ENCODE assay signal across 1 cellular context in the genomic region with DNA sequence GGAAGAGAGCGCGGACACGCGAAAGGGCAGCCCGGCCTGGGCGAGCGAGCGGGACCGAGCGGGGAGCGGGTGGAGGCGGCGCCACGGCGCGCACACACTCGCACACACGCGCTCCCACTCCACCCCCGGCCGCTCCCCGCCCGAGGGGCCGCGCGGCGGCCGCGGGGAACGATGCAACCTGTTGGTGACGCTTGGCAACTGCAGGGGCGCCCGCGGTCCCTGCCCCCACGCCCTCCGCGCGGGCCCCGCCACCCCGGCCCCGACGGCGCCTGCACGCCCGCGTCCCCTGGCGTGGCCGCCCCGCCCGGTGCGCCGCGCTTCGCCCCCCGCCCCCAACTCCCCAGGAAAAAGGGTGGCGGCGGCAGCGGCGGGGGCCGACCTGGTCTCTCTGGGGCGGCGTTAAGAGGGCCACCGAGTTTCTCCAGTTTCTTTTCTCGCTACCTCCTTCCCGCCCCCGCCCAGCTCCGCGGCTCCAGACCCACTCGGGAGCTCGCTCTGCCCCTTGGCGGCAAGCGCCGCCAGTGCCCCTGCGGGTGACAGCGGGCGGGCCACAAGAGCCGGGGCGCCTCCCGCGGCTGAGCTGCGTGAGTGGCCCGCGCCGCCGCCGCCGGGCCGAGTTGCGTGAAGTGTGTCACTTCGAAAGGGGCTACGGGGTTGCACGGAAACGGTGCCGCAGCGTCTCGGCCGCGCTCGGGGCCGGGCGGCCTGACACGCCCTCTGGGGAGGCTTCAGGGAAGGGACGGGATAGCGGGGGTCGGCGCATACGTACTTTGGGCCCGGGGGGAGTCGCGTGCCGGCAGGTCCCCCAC.
TF ChIP-seq lines count a peak whose summit lies in the region.

Gene NR3C1 (minus strand): TSS at position 80 of the 809 bp plus-strand sequence. CDS start 2,847 bp downstream, outside the sequence.

TF ChIP-seq in K562, 482 proteins besides CTCF, POLR2A, EP300 and RAD21 (continued from another document and continues in another):
- TF ChIP-seq ZMIZ1 (IDR thresholded peaks at IDR 0.05; ENCODE audit: low read depth in 2 of 2, low read length in 2 of 2) (peak in 1 of 2 experiments; percentile 10; a peak in 1 of 4 replicates), ZNF41 (CRISPR knock-in tag; conservative IDR thresholded peaks at IDR 0.05) (no peak), MEF2A (IDR thresholded peaks at IDR 0.05; ENCODE audit: control insufficient read depth, low read depth, low read length) (no peak), ETV6 (IDR thresholded peaks at IDR 0.05; ENCODE audit: borderline replicate concordance in 1 of 2, low read depth in 2 of 2, low read length in 1 of 2) (no peak), ETV6 (CRISPR knock-in tag; IDR thresholded peaks at IDR 0.05; ENCODE audit: borderline replicate concordance) (no peak), STAT5A (IDR thresholded peaks at IDR 0.05; ENCODE audit: borderline replicate concordance, low read length) (no peak), ARID3B (CRISPR knock-in tag; IDR thresholded peaks at IDR 0.05; ENCODE audit: borderline replicate concordance) (no peak), ZBED1 (IDR thresholded peaks at IDR 0.05) (no peak), TARDBP (IDR thresholded peaks at IDR 0.05) (peak; percentile 94), ZNF24 (IDR thresholded peaks at IDR 0.05) (0 out of 2 replicates have a peak, but pooled peaks have one; percentile 43), SFPQ (IDR thresholded peaks at IDR 0.05; ENCODE audit: low read depth, low read length) (no peak), FOXA1 (IDR thresholded peaks at IDR 0.05; ENCODE audit: borderline replicate concordance) (no peak), PURB (CRISPR knock-in tag; IDR thresholded peaks at IDR 0.05; ENCODE audit: low read depth) (no peak), CXXC5 (CRISPR knock-in tag; IDR thresholded peaks at IDR 0.05) (peak; percentile 57), HDAC1 (IDR thresholded peaks at IDR 0.05) (peak in 1 of 2 experiments; percentile 59; a peak in 1 of 4 replicates), FOXO4 (CRISPR knock-in tag; IDR thresholded peaks at IDR 0.05) (no peak), ZNF445 (CRISPR knock-in tag; IDR thresholded peaks at IDR 0.05; ENCODE audit: low read depth) (no peak)
- TF ChIP-seq, protein P1, sequence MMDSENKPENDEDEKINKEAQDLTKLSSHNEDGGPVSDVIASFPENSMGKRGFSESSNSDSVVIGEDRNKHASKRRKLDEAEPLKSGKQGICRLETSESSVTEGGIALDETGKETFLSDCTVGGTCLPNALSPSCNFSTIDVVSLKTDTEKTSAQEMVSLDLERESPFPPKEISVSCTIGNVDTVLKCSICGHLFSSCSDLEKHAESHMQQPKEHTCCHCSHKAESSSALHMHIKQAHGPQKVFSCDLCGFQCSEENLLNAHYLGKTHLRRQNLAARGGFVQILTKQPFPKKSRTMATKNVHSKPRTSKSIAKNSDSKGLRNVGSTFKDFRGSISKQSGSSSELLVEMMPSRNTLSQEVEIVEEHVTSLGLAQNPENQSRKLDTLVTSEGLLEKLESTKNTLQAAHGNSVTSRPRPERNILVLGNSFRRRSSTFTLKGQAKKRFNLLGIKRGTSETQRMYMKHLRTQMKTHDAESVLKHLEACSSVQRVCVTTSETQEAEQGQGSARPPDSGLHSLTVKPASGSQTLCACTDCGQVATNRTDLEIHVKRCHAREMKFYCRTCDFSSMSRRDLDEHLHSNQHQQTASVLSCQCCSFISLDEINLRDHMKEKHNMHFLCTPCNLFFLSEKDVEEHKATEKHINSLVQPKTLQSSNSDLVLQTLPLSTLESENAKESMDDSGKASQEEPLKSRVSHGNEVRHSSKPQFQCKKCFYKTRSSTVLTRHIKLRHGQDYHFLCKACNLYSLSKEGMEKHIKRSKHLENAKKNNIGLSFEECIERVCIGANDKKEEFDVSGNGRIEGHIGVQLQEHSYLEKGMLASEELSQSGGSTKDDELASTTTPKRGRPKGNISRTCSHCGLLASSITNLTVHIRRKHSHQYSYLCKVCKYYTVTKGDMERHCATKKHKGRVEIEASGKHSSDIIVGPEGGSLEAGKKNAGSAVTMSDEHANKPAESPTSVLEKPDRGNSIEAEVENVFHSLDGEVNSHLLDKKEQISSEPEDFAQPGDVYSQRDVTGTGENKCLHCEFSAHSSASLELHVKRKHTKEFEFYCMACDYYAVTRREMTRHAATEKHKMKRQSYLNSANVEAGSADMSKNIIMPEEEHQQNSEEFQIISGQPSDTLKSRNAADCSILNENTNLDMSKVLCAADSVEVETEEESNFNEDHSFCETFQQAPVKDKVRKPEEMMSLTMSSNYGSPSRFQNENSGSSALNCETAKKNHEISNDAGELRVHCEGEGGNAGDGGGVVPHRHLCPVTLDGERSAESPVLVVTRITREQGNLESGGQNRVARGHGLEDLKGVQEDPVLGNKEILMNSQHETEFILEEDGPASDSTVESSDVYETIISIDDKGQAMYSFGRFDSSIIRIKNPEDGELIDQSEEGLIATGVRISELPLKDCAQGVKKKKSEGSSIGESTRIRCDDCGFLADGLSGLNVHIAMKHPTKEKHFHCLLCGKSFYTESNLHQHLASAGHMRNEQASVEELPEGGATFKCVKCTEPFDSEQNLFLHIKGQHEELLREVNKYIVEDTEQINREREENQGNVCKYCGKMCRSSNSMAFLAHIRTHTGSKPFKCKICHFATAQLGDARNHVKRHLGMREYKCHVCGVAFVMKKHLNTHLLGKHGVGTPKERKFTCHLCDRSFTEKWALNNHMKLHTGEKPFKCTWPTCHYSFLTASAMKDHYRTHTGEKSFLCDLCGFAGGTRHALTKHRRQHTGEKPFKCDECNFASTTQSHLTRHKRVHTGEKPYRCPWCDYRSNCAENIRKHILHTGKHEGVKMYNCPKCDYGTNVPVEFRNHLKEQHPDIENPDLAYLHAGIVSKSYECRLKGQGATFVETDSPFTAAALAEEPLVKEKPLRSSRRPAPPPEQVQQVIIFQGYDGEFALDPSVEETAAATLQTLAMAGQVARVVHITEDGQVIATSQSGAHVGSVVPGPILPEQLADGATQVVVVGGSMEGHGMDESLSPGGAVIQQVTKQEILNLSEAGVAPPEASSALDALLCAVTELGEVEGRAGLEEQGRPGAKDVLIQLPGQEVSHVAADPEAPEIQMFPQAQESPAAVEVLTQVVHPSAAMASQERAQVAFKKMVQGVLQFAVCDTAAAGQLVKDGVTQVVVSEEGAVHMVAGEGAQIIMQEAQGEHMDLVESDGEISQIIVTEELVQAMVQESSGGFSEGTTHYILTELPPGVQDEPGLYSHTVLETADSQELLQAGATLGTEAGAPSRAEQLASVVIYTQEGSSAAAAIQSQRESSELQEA (IDR thresholded peaks at IDR 0.05; ENCODE audit: low read depth), result no peak
- TF ChIP-seq, protein P2, sequence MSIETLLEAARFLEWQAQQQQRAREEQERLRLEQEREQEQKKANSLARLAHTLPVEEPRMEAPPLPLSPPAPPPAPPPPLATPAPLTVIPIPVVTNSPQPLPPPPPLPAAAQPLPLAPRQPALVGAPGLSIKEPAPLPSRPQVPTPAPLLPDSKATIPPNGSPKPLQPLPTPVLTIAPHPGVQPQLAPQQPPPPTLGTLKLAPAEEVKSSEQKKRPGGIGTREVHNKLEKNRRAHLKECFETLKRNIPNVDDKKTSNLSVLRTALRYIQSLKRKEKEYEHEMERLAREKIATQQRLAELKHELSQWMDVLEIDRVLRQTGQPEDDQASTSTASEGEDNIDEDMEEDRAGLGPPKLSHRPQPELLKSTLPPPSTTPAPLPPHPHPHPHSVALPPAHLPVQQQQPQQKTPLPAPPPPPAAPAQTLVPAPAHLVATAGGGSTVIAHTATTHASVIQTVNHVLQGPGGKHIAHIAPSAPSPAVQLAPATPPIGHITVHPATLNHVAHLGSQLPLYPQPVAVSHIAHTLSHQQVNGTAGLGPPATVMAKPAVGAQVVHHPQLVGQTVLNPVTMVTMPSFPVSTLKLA (conservative IDR thresholded peaks at IDR 0.05), result 0 out of 4 replicates have a peak, but pooled peaks of 1 of the 2 experiments have one; percentile 7
- TF ChIP-seq, protein P3, sequence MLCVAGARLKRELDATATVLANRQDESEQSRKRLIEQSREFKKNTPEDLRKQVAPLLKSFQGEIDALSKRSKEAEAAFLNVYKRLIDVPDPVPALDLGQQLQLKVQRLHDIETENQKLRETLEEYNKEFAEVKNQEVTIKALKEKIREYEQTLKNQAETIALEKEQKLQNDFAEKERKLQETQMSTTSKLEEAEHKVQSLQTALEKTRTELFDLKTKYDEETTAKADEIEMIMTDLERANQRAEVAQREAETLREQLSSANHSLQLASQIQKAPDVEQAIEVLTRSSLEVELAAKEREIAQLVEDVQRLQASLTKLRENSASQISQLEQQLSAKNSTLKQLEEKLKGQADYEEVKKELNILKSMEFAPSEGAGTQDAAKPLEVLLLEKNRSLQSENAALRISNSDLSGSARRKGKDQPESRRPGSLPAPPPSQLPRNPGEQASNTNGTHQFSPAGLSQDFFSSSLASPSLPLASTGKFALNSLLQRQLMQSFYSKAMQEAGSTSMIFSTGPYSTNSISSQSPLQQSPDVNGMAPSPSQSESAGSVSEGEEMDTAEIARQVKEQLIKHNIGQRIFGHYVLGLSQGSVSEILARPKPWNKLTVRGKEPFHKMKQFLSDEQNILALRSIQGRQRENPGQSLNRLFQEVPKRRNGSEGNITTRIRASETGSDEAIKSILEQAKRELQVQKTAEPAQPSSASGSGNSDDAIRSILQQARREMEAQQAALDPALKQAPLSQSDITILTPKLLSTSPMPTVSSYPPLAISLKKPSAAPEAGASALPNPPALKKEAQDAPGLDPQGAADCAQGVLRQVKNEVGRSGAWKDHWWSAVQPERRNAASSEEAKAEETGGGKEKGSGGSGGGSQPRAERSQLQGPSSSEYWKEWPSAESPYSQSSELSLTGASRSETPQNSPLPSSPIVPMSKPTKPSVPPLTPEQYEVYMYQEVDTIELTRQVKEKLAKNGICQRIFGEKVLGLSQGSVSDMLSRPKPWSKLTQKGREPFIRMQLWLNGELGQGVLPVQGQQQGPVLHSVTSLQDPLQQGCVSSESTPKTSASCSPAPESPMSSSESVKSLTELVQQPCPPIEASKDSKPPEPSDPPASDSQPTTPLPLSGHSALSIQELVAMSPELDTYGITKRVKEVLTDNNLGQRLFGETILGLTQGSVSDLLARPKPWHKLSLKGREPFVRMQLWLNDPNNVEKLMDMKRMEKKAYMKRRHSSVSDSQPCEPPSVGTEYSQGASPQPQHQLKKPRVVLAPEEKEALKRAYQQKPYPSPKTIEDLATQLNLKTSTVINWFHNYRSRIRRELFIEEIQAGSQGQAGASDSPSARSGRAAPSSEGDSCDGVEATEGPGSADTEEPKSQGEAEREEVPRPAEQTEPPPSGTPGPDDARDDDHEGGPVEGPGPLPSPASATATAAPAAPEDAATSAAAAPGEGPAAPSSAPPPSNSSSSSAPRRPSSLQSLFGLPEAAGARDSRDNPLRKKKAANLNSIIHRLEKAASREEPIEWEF (CRISPR knock-in tag; IDR thresholded peaks at IDR 0.05), result no peak
